ENCODE assay signal across 8 cellular contexts in the genomic region with DNA sequence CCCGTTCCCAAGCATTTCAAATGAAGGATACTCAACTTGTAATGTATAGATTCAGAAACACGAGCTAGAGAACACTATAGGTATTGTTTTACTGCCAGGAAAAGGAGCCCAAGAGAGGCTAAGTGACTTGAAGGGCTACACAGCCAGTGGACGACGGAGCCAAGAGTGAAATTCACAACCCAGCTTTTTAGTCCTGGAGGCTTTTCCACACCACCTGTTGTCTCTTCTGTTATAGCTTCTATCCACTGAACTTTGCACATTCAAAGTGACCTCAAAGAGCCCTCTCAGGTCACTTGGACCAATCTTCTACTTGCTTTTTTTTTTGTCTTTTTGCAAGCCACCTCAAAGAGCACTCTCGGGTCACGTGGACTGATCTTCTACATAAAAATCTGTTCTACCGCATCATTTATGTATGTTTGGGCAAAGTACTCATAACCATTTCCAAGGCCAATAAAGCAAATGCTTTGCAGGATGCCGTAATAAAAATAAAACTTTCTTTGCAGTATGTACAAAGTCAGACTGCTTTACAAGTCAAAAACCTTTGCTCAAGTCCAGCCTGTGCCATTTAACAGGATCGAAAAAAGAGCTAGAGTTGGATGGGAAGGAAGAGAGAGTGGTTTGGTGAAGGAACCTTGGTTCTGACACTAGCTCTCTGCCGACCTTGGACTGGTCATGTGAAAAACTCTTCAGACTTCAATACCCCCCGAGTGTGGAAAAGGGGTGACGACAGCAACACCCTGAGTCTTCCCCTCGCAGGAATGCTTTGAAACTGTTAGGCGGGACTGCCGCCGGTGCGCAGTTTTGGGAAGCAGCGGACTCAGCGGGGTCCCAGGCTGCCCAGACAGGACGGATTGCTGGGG. TPM values are rescaled to one million over a fixed set of nuclear protein-coding genes. Genes with fewer than 3 reads are reported as not detected.
A peak's percentile ranks its signal among the peaks of the same experiment; 100 is the strongest.
DNase-seq lines count a peak whose midpoint lies in the region; ATAC-seq and TF ChIP-seq lines count a peak whose summit lies in the region.

No MANE protein-coding gene starts in this region.

- ATAC-seq in GM21786 (IDR thresholded peaks at IDR 0.05; ENCODE audit: unreplicated experiment) = no peak

- peak overlapping the region; percentile 42 to 83 for H3K9ac ChIP-seq in stomach smooth muscle (ENCODE audit: low read length in 2 of 2)

- no peak for DNase-seq in activated naive CD4-positive, alpha-beta T cell treated with anti-CD3 and anti-CD28 coated beads for 36 hours
- DNase-seq in activated naive CD4-positive, alpha-beta T cell (lab: John Stamatoyannopoulos, UW) = no peak
- DNase-seq in LoVo (ENCODE audit: low spot score) (peak; percentile 14), kidney glomerular epithelial cell (lab: John Stamatoyannopoulos, UW) (peak; percentile 8), COLO668 (lab: John Stamatoyannopoulos, UW; ENCODE audit: unreplicated experiment) (no peak)

- CTCF ChIA-PET in activated naive CD4-positive, alpha-beta T cell treated with anti-CD3 and anti-CD28 coated beads for 36 hours (lab: Charles Lee) = interaction anchor here (0.6 to 2.8 kb wide), 7 partner anchors 10 to 381 kb away, joined by 3 to 15 read pairs (median 4); no protein-coding TSS in a partner anchor

- no peaks in the 10 kb centered on the region for H3K27me3 ChIP-seq in stomach smooth muscle (ENCODE audit: control insufficient read depth in 1 of 2, insufficient read depth in 2 of 2, low read length in 2 of 2)

- H3K27ac Mint-ChIP-seq in activated naive CD4-positive, alpha-beta T cell treated with anti-CD3 and anti-CD28 coated beads for 36 hours = no peak overlapping the region
- peak overlapping the region; percentile 74 to 91 (median 81) for H3K27ac Mint-ChIP-seq in brain

- no peaks in the 10 kb centered on the region for H3K9me3 ChIP-seq in stomach smooth muscle (ENCODE audit: control insufficient read depth in 2 of 2, low read length in 2 of 2)

- intact Hi-C loops in activated naive CD4-positive, alpha-beta T cell treated with anti-CD3 and anti-CD28 coated beads for 36 hours (cut with micrococcal nuclease) = loop anchor here (1.0 to 10.0 kb wide), 9 partner anchors 117 to 1659 kb away; partner anchors contain the start of genes AGBL3, EXOC4 and WDR91

- no peaks in the 10 kb centered on the region for H3K36me3 Mint-ChIP-seq in activated naive CD4-positive, alpha-beta T cell treated with anti-CD3 and anti-CD28 coated beads for 36 hours (ENCODE audit: low read depth)
- peaks cover 8% of the 10 kb centered on the region for H3K36me3 Mint-ChIP-seq in brain

- peak overlapping the region; percentile 65 for H3K27ac ChIP-seq in stomach smooth muscle (ENCODE audit: low read length)

- peak overlapping the region; percentile 85 to 86 for H3K4me3 ChIP-seq in stomach smooth muscle (ENCODE audit: low read length in 2 of 2)

- H3K4me3 Mint-ChIP-seq in activated naive CD4-positive, alpha-beta T cell treated with anti-CD3 and anti-CD28 coated beads for 36 hours = peak overlapping the region; percentile 92
- peak overlapping the region; percentile 91 to 95 (median 93) for H3K4me3 Mint-ChIP-seq in brain

- H3K4me1 ChIP-seq in stomach smooth muscle (ENCODE audit: control insufficient read depth, insufficient read depth, low read length) = no peaks in the 10 kb centered on the region

- H3K9me3 Mint-ChIP-seq in activated naive CD4-positive, alpha-beta T cell treated with anti-CD3 and anti-CD28 coated beads for 36 hours = no peaks in the 10 kb centered on the region
- no peaks in the 10 kb centered on the region for H3K9me3 Mint-ChIP-seq in brain

- TF ChIP-seq CTCF in brain (conservative IDR thresholded peaks at IDR 0.05) = no peak

- peaks cover 16% of the 10 kb centered on the region for H3K4me1 Mint-ChIP-seq in activated naive CD4-positive, alpha-beta T cell treated with anti-CD3 and anti-CD28 coated beads for 36 hours (ENCODE audit: low read depth)
- H3K4me1 Mint-ChIP-seq in brain = peaks cover 29% of the 10 kb centered on the region

- peaks cover 0 to 2% of the 10 kb centered on the region in 2 donors for H3K36me3 ChIP-seq in stomach smooth muscle (ENCODE audit: control insufficient read depth in 2 of 2, insufficient read depth in 2 of 2, low read length in 2 of 2)

- H3K27me3 Mint-ChIP-seq in activated naive CD4-positive, alpha-beta T cell treated with anti-CD3 and anti-CD28 coated beads for 36 hours (ENCODE audit: low read depth) = no peaks in the 10 kb centered on the region
- H3K27me3 Mint-ChIP-seq in brain = peaks cover 25% of the 10 kb centered on the region

RNA-seq across cellular contexts. Expression of gene SLC35B4, which starts 0.8 kb away (rescaled TPM):
- 10 to 100 TPM in 1 of 2 experiments, 1 to 10 TPM in 1; 7.9 to 10.3 TPM for total RNA-seq in activated naive CD4-positive, alpha-beta T cell treated with anti-CD3 and anti-CD28 coated beads for 36 hours
- polyA plus RNA-seq in brain (ENCODE audit: insufficient read depth, low read depth, low replicate concordance) = 5.0 TPM

Comparison
In these comparisons a context has a peak if more than half of its experiments do, and no peak if none do; other contexts are left out.
1. DNase-seq: peak in LoVo (single experiment) and kidney glomerular epithelial cell (single experiment); none in activated naive CD4-positive, alpha-beta T cell treated with anti-CD3 and anti-CD28 coated beads for 36 hours (single experiment), activated naive CD4-positive, alpha-beta T cell (0 of 4) and COLO668 (single experiment).